ENCODE assay signal across 9 cellular contexts in genomic region chr1:27011058-27011764, GRCh38. TPM values are rescaled to one million over a fixed set of nuclear protein-coding genes. Genes with fewer than 3 reads are reported as not detected.
DNase-seq lines count a peak whose midpoint lies in the region; ATAC-seq and TF ChIP-seq lines count a peak whose summit lies in the region.
"Had no signal": no experiment of that assay in that cellular context is flagged by ENCODE, and none has a peak within 500 bp of the region (broad histone marks: within the 10 kb centered on the region; RNA-seq: fewer than 3 reads in every experiment).

No MANE protein-coding gene starts in this region.

- H3K27ac ChIP-seq in psoas muscle: peak overlapping the region; percentile 21

- intact Hi-C loops in psoas muscle (cut with DNase I): no loop called here

- WGBS in psoas muscle, 3 donors: 53 to 60% (median 54%) methylated on average over 15 of the region's 15 CpGs

- H3K27me3 ChIP-seq in psoas muscle (ENCODE audit: insufficient read depth in 3 of 3, low read length in 2 of 3): no peaks in the 10 kb centered on the region

- H3K4me1 ChIP-seq in psoas muscle: peaks cover 9% of the 10 kb centered on the region

- no peaks in the 10 kb centered on the region for H3K9me3 ChIP-seq in psoas muscle

- TF ChIP-seq CTCF in fibroblast of the aortic adventitia (IDR thresholded peaks at IDR 0.05; ENCODE audit: insufficient read depth, low read length) (no peak), psoas muscle (IDR thresholded peaks at IDR 0.05) (no peak)

- DNase-seq in GM03348 (ENCODE audit: low spot score): peak; percentile 87
- peak; percentile 73 for DNase-seq in SW480 (ENCODE audit: low spot score)
- DNase-seq in fibroblast of the aortic adventitia (ENCODE audit: low read depth): peak; percentile 65
- peak; percentile 35 to 65 for DNase-seq in psoas muscle
- DNase-seq in activated CD4-positive, alpha-beta T cell treated with anti-CD3 and anti-CD28 coated beads, Interleukin-2, amount 50 U/mL, for 1 hour: no peak
- no peak for DNase-seq in stimulated activated CD8-positive, alpha-beta memory T cell treated with anti-CD3 and anti-CD28 coated beads, Interleukin-4, amount 100 ng/mL, for 48 hours
- DNase-seq: NCI-H446 treated with DMSO at 0.1 percent for 48 hours had no signal

- H3K4me3 ChIP-seq in fibroblast of the aortic adventitia (ENCODE audit: low read depth, low read length): no peak overlapping the region
- H3K4me3 ChIP-seq in psoas muscle: no peak overlapping the region

- H3K36me3 ChIP-seq in psoas muscle (ENCODE audit: insufficient read depth in 1 of 2, low read depth in 1 of 2): no peaks in the 10 kb centered on the region

- ATAC-seq in psoas muscle (peak; percentile 7 to 43 (median 24)), HG03469 (IDR thresholded peaks at IDR 0.05; ENCODE audit: unreplicated experiment) (no peak), HG02870 (IDR thresholded peaks at IDR 0.05; ENCODE audit: unreplicated experiment) (no peak)

RNA-seq across cellular contexts. Expression of gene TENT5B, which starts 1.4 kb away (rescaled TPM):
- total RNA-seq in fibroblast of the aortic adventitia (ENCODE audit: low replicate concordance) (1.9 and 6.8 TPM in 2 replicates), psoas muscle (1 to 10 TPM in 3 of 4 donors, under 1 TPM in 1; 0.20 to 2.3 (median 1.7) TPM)
- polyA plus RNA-seq in psoas muscle: 1 to 10 TPM in 1 of 3 donors, under 1 TPM in 2; 0.70 to 2.5 (median 0.74) TPM

RNA-seq across cellular contexts. Expression of gene TRNP1, which starts 17.7 kb away (rescaled TPM):
- total RNA-seq in fibroblast of the aortic adventitia (ENCODE audit: low replicate concordance) (11.6 and 19.1 TPM in 2 replicates), psoas muscle (1 to 10 TPM in 3 of 4 donors, under 1 TPM in 1; 0.84 to 3.8 (median 1.4) TPM)
- 1 to 10 TPM; 1.1 to 1.6 (median 1.6) TPM for polyA plus RNA-seq in psoas muscle

RNA-seq across cellular contexts. Expression of gene KDF1, which starts 50.9 kb away (rescaled TPM):
- total RNA-seq in fibroblast of the aortic adventitia (ENCODE audit: low replicate concordance): not detected in 2 replicates
- not detected for total RNA-seq in psoas muscle
- under 1 TPM in 1 of 3 donors, not detected in 2; 0.01 TPM for polyA plus RNA-seq in psoas muscle

Comparison
In these comparisons a context has a peak if more than half of its experiments do, and no peak if none do; other contexts are left out.
1. DNase-seq: peak in GM03348 (single experiment), SW480 (single experiment), fibroblast of the aortic adventitia (single experiment) and psoas muscle (2 of 2); none in activated CD4-positive, alpha-beta T cell treated with anti-CD3 and anti-CD28 coated beads, Interleukin-2, amount 50 U/mL, for 1 hour (single experiment) and stimulated activated CD8-positive, alpha-beta memory T cell treated with anti-CD3 and anti-CD28 coated beads, Interleukin-4, amount 100 ng/mL, for 48 hours (single experiment).
2. ATAC-seq: peak in psoas muscle (4 of 4); none in HG03469 (single experiment) and HG02870 (single experiment).